8 cellular contexts compared by ENCODE assay signal in genomic region chr19:44552324-44552723, GRCh38.
DNase-seq lines count a peak whose midpoint lies in the region; ATAC-seq and TF ChIP-seq lines count a peak whose summit lies in the region.

No MANE protein-coding gene starts in this region.

- peak overlapping the region; percentile 91 for H3K27ac ChIP-seq in RWPE2 (ENCODE audit: poor library complexity, severe bottlenecking)

- no peak for ATAC-seq in RWPE2 (ENCODE audit: low read depth)
- ATAC-seq in HG03039 (IDR thresholded peaks at IDR 0.05; ENCODE audit: unreplicated experiment) = no peak
- no peak for ATAC-seq in GM18873 (IDR thresholded peaks at IDR 0.05; ENCODE audit: low FRiP score, unreplicated experiment)
- ATAC-seq in GM19023 (IDR thresholded peaks at IDR 0.05; ENCODE audit: unreplicated experiment) = no peak

- peak; percentile 63 for DNase-seq in AG08396 (ENCODE audit: low spot score)
- DNase-seq in GM13976 (ENCODE audit: low spot score) = peak; percentile 33
- no peak for DNase-seq in RWPE2 (ENCODE audit: low spot score)
- peak; percentile 62 to 75 for DNase-seq in erythroblast (lab: John Stamatoyannopoulos, UW)
- peak; percentile 21 to 66 for DNase-seq in stimulated activated CD4-positive, alpha-beta T cell treated with anti-CD3 and anti-CD28 coated beads, Interleukin-2, amount 100 ng/mL, for 24 hours

- H3K36me3 ChIP-seq in RWPE2 (ENCODE audit: low read depth) = no peaks in the 10 kb centered on the region

- H3K9me3 ChIP-seq in RWPE2 (ENCODE audit: severe bottlenecking) = no peaks in the 10 kb centered on the region

- TF ChIP-seq POLR2A in erythroblast (IDR thresholded peaks at IDR 0.05; ENCODE audit: low read length) = no peak

- in situ Hi-C loops in GM13976 (cut with MboI; ENCODE audit: low sequenced_read_pairs, unreplicated experiment) = no loop called here

- H3K4me3 ChIP-seq in RWPE2 (ENCODE audit: severe bottlenecking) = no peak overlapping the region

- no peaks in the 10 kb centered on the region for H3K27me3 ChIP-seq in RWPE2 (ENCODE audit: insufficient read depth, poor library complexity, severe bottlenecking)

- TF ChIP-seq CTCF in GM13976 (IDR thresholded peaks at IDR 0.05; ENCODE audit: borderline replicate concordance, control extremely low read depth, extremely low read depth, insufficient read depth, missing control alignments) (peak; percentile 23), RWPE2 (IDR thresholded peaks at IDR 0.05; ENCODE audit: poor library complexity, severe bottlenecking) (peak; percentile 26)

- peaks cover 17% of the 10 kb centered on the region for H3K4me1 ChIP-seq in RWPE2 (ENCODE audit: insufficient read depth, poor library complexity, severe bottlenecking)
